20 cellular contexts compared by ENCODE assay signal in the genomic region with DNA sequence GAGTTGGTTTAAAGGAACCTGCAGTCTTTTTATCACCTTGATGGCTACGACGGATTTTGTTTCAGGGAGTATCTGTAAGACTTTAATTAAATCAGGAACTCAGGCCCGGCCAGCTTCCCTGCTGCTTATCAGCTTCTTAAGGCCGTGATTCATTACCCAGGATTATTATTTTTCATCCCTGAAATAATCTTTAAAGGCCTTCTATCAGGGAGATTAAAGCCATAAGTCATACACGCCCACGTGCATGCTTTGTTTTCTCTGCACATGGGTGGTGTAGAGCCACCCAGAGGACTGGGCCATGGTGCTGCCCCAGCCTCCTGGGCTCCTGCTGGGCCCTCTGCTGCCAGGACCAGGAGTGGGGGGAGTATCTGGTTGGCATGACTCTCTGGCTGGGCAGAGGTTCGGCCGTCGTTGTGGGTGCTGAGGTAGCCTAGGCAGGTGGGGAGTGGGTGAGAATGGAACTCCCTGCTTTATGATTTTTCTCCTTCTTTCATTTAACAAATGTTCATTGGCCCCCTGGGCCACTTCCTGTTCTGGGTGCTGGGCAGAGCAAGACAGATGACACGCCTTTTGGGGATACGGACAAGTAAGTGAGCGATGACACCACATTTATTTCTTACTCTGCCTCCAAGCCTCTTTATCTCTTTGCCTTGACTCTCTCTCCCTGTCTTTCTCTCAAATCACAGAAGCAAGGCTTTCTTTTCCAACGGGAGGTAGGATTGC. TPM values are rescaled to one million over a fixed set of nuclear protein-coding genes. Genes with fewer than 3 reads are reported as not detected.
DNase-seq lines count a peak whose midpoint lies in the region; ATAC-seq and TF ChIP-seq lines count a peak whose summit lies in the region.
"Had no signal": no experiment of that assay in that cellular context is flagged by ENCODE, and none has a peak within 500 bp of the region (broad histone marks: within the 10 kb centered on the region; RNA-seq: fewer than 3 reads in every experiment).

No MANE protein-coding gene starts in this region.

- H3K9me3 Mint-ChIP-seq in type B pancreatic cell = no peaks in the 10 kb centered on the region
- H3K9me3 Mint-ChIP-seq: activated naive CD4-positive, alpha-beta T cell treated with anti-CD3 and anti-CD28 coated beads, Interleukin-2, amount 10 ng/mL, durations not matched to agents 7 days and 5 days; T-cell had no signal

- no peak overlapping the region for H3K27ac ChIP-seq in left ventricle myocardium inferior (replicated peaks)
- H3K27ac ChIP-seq: esophagus muscularis mucosa, HL-60, neutrophil, upper lobe of right lung had no signal

- H3K27me3 ChIP-seq in left ventricle myocardium inferior (ENCODE audit: low read depth) = no peaks in the 10 kb centered on the region
- H3K27me3 ChIP-seq: BE2C, esophagus muscularis mucosa, upper lobe of right lung had no signal

- H3K36me3 Mint-ChIP-seq in type B pancreatic cell = no peaks in the 10 kb centered on the region
- H3K36me3 Mint-ChIP-seq: activated naive CD4-positive, alpha-beta T cell treated with anti-CD3 and anti-CD28 coated beads, Interleukin-2, amount 10 ng/mL, durations not matched to agents 7 days and 5 days; T-cell had no signal

- DNase-seq in Right ventricle myocardium inferior (ENCODE audit: missing footprints) (peak; percentile 32), left ventricle myocardium inferior (no peak), amniotic epithelial cell (ENCODE audit: low read depth) (peak; percentile 89), fibroblast of villous mesenchyme (ENCODE audit: low read depth) (peak; percentile 26), type B pancreatic cell (ENCODE audit: extremely low spot score, unreplicated experiment) (no peak), foreskin melanocyte (no peak), Ammon's horn (ENCODE audit: low spot score) (no peak)
- no peak for DNase-seq in activated T-cell treated with anti-CD3 and anti-CD28 coated beads, Interleukin-2, amount 50 U/mL, for 1 hour
- DNase-seq: 8988T; activated naive CD4-positive, alpha-beta T cell treated with anti-CD3 and anti-CD28 coated beads, Interleukin-2, amount 10 ng/mL, durations not matched to agents 7 days and 5 days; BE2C; cerebellar nuclear complex; kidney glomerular epithelial cell; mammary epithelial cell; NCI-H1417 treated with DMSO at 0.1 percent for 48 hours; T-cell; upper lobe of right lung had no signal

- no peaks in the 10 kb centered on the region for H3K36me3 ChIP-seq in left ventricle myocardium inferior
- H3K36me3 ChIP-seq: BE2C, esophagus muscularis mucosa, neutrophil, upper lobe of right lung had no signal

- H3K4me1 ChIP-seq in left ventricle myocardium inferior = peaks cover 7% of the 10 kb centered on the region
- H3K4me1 ChIP-seq: upper lobe of right lung had no signal

- no peaks in the 10 kb centered on the region for H3K9me3 ChIP-seq in left ventricle myocardium inferior (replicated peaks)
- H3K9me3 ChIP-seq: BE2C, esophagus muscularis mucosa, neutrophil, upper lobe of right lung had no signal

- peaks cover 31% of the 10 kb centered on the region for H3K27me3 Mint-ChIP-seq in type B pancreatic cell

- H3K4me3 ChIP-seq in left ventricle myocardium inferior (no peak overlapping the region), fibroblast of villous mesenchyme (ENCODE audit: low read depth, low read length) (no peak overlapping the region)
- H3K4me3 ChIP-seq: esophagus muscularis mucosa, upper lobe of right lung had no signal

- intact Hi-C loops in Right ventricle myocardium inferior (cut with DNase I) = loop anchor here (5.0 to 10.0 kb wide), 2 partner anchors 135 to 217 kb away; no protein-coding TSS in a partner anchor
- intact Hi-C loops in left ventricle myocardium inferior (cut with micrococcal nuclease) = loop anchor here (10.0 kb wide), 2 partner anchors 277 to 357 kb away; no protein-coding TSS in a partner anchor

- H3K4me3 Mint-ChIP-seq in type B pancreatic cell = no peak overlapping the region
- H3K4me3 Mint-ChIP-seq: activated naive CD4-positive, alpha-beta T cell treated with anti-CD3 and anti-CD28 coated beads, Interleukin-2, amount 10 ng/mL, durations not matched to agents 7 days and 5 days; T-cell had no signal

- peaks cover 28% of the 10 kb centered on the region for H3K4me1 Mint-ChIP-seq in type B pancreatic cell (ENCODE audit: unreplicated experiment)

- TF ChIP-seq CTCF in left ventricle myocardium inferior (IDR thresholded peaks at IDR 0.05; ENCODE audit: borderline replicate concordance) = no peak
- no peak for TF ChIP-seq CTCF in fibroblast of villous mesenchyme (IDR thresholded peaks at IDR 0.05; ENCODE audit: insufficient read depth, low read depth, low read length)
- TF ChIP-seq CTCF in type B pancreatic cell (conservative IDR thresholded peaks at IDR 0.05) = no peak

- no peak for ATAC-seq in Right ventricle myocardium inferior
- ATAC-seq: T-cell, upper lobe of right lung had no signal

- peak overlapping the region; percentile 32 for H3K27ac Mint-ChIP-seq in type B pancreatic cell
- H3K27ac Mint-ChIP-seq: activated naive CD4-positive, alpha-beta T cell treated with anti-CD3 and anti-CD28 coated beads, Interleukin-2, amount 10 ng/mL, durations not matched to agents 7 days and 5 days; T-cell had no signal

RNA-seq across cellular contexts. Expression of gene PCBD1, which starts 39.0 kb away (rescaled TPM):
- 155 TPM for total RNA-seq in Right ventricle myocardium inferior
- 123 TPM for total RNA-seq in left ventricle myocardium inferior
- total RNA-seq in fibroblast of villous mesenchyme = 24.2 and 26.8 TPM in 2 replicates
- total RNA-seq in type B pancreatic cell (ENCODE audit: low replicate concordance) = 84.1 and 102 TPM in 2 replicates

Comparison
In these comparisons a context has a peak if more than half of its experiments do, and no peak if none do; other contexts are left out.
1. DNase-seq: peak in Right ventricle myocardium inferior (single experiment), amniotic epithelial cell (single experiment) and fibroblast of villous mesenchyme (single experiment); none in left ventricle myocardium inferior (single experiment), type B pancreatic cell (single experiment), activated T-cell treated with anti-CD3 and anti-CD28 coated beads, Interleukin-2, amount 50 U/mL, for 1 hour (single experiment), foreskin melanocyte (single experiment) and Ammon's horn (single experiment).